Comparison of ENCODE assay signal across 8 cellular contexts in genomic region chr2:171687287-171688128, GRCh38. TPM values are rescaled to one million over a fixed set of nuclear protein-coding genes. Genes with fewer than 3 reads are reported as not detected.
A peak's percentile ranks its signal among the peaks of the same experiment; 100 is the strongest.
DNase-seq lines count a peak whose midpoint lies in the region; ATAC-seq, FAIRE-seq and TF ChIP-seq lines count a peak whose summit lies in the region.

Gene DYNC1I2, plus strand, starts transcription at chr2:171687469. Its CDS starts 2,687 bp downstream, at chr2:171690156.

- H2AFZ ChIP-seq in keratinocyte (ENCODE audit: control insufficient read depth, low read length), result peak within 1 kb of the TSS; percentile 84

- peak within 1 kb of the TSS; percentile 90 for H3K9ac ChIP-seq in keratinocyte (ENCODE audit: control insufficient read depth, extremely low read depth, insufficient read depth, low read length)

- H3K4me3 ChIP-seq in keratinocyte (ENCODE audit: control insufficient read depth in 2 of 3, extremely low read depth in 1 of 3, insufficient read depth in 2 of 3, low read depth in 1 of 3, low read length in 3 of 3), result peak within 1 kb of the TSS; percentile 85 to 94 (median 90)

- no peaks in the 10 kb centered on the region for H4K20me1 ChIP-seq in keratinocyte (ENCODE audit: control insufficient read depth, extremely low read depth, insufficient read depth, low read length)

- FAIRE-seq in keratinocyte (lab: Jason Lieb, UNC), result peak; percentile 98

- DNase-seq in AG20443 (ENCODE audit: low spot score), result peak; percentile 92
- peak; percentile 88 for DNase-seq in NCI-H446 treated with DMSO at 0.1 percent for 48 hours (lab: John Stamatoyannopoulos, UW)
- peak; percentile 52 for DNase-seq in activated CD4-positive, alpha-beta T cell treated with anti-CD3 and anti-CD28 coated beads for 1 hour
- DNase-seq in cerebellum (ENCODE audit: low spot score), result peak; percentile 87
- peak; percentile 65 for DNase-seq in keratinocyte (ENCODE audit: low read depth, low spot score)
- peak; percentile 39 to 61 for DNase-seq in stimulated activated CD4-positive, alpha-beta T cell treated with anti-CD3 and anti-CD28 coated beads, Interleukin-15, amount 100 ng/mL, for 1 hour (ENCODE audit: low read depth in 1 of 2, low spot score in 1 of 2)

- peaks cover 47% of the 10 kb centered on the region for H3K79me2 ChIP-seq in keratinocyte (ENCODE audit: control insufficient read depth, insufficient read depth, low read length)

- H3K9me1 ChIP-seq in keratinocyte (ENCODE audit: control insufficient read depth, extremely low read depth, insufficient read depth, low read length), result no peaks in the 10 kb centered on the region

- H3K4me1 ChIP-seq in keratinocyte (ENCODE audit: control insufficient read depth, extremely low read depth, insufficient read depth, low read length), result peaks cover 8% of the 10 kb centered on the region

- TF ChIP-seq CTCF in keratinocyte (optimal IDR thresholded peaks at IDR 0.05 in 1 of 3, IDR thresholded peaks at IDR 0.05 in 1 of 3, conservative IDR thresholded peaks at IDR 0.05 in 1 of 3; ENCODE audit: extremely low read depth in 1 of 3, insufficient read depth in 2 of 3, low read length in 3 of 3), result no peak

- H3K36me3 ChIP-seq in keratinocyte (ENCODE audit: control insufficient read depth in 2 of 2, extremely low read depth in 1 of 2, insufficient read depth in 2 of 2, low read length in 2 of 2), result peaks cover 0 to 5% of the 10 kb centered on the region in 2 experiments

- H3K9me3 ChIP-seq in keratinocyte (ENCODE audit: control insufficient read depth, low read depth, low read length), result no peaks in the 10 kb centered on the region

- peak within 1 kb of the TSS; percentile 86 for H3K27ac ChIP-seq in keratinocyte (ENCODE audit: control insufficient read depth, insufficient read depth, low read length)

- H3K27me3 ChIP-seq in keratinocyte (ENCODE audit: control insufficient read depth, extremely low read depth, insufficient read depth, low read length), result no peaks in the 10 kb centered on the region

- ATAC-seq in GM19025 (IDR thresholded peaks at IDR 0.05; ENCODE audit: low read depth, unreplicated experiment) (peak; percentile 96), HG03354 (IDR thresholded peaks at IDR 0.05; ENCODE audit: poor library complexity, severe bottlenecking, unreplicated experiment) (peak; percentile 92)

- dilution Hi-C loops in keratinocyte (cut with MboI; ENCODE audit: extremely low pct_ligation_motif_present, low sequenced_read_pairs), result no loop called here

- H3K4me2 ChIP-seq in keratinocyte (ENCODE audit: control insufficient read depth, extremely low read depth, insufficient read depth, low read depth, low read length), result peak within 1 kb of the TSS; percentile 90

RNA-seq across cellular contexts. Expression of gene DYNC1I2, which starts in this region (rescaled TPM):
- 215 TPM for total RNA-seq in cerebellum
- polyA plus RNA-seq in keratinocyte, result 194 to 237 TPM (median 205 TPM) in 3 replicates
- polyA plus RNA-seq in keratinocyte (2011; ENCODE audit: low read depth), result 327 TPM
- 147 and 239 TPM in 2 replicates for polyA plus RNA-seq in keratinocyte (2011; cell fraction: cytosol; rRNA removed)
- polyA plus RNA-seq in keratinocyte (2011; cell fraction: nucleus; rRNA removed), result 198 and 231 TPM in 2 replicates
- polyA plus RNA-seq in keratinocyte (2012; ENCODE audit: low replicate concordance), result 103 and 136 TPM in 2 replicates
- polyA minus RNA-seq in keratinocyte, result 34.0 to 180 TPM (median 135 TPM) in 3 replicates
- 59.1 TPM for polyA minus RNA-seq in keratinocyte (2011; cell fraction: cytosol; rRNA and poly(A)+ RNA removed)
- polyA minus RNA-seq in keratinocyte (2011; cell fraction: nucleus; rRNA and poly(A)+ RNA removed), result 71.6 and 144 TPM in 2 replicates

Comparison
In these comparisons a context has a peak if more than half of its experiments do, and no peak if none do; other contexts are left out.
1. Peak in every context shown above with its lines: DNase-seq, ATAC-seq, H3K4me3 ChIP-seq and H3K27ac ChIP-seq.